In genomic region chr12:8026282-8026637, GRCh38 we compare ENCODE assay signal across 1 cellular context.
TF ChIP-seq lines count a peak whose summit lies in the region.

No MANE protein-coding gene starts in this region.

TF ChIP-seq in HCT116, 20 proteins besides CTCF, POLR2A, EP300 and RAD21 (continued from another document):
- no peak for TF ChIP-seq SP1 (IDR thresholded peaks at IDR 0.05; ENCODE audit: low read depth)
- TF ChIP-seq EZH2 (IDR thresholded peaks at IDR 0.05), result no peak
